Comparison of ENCODE assay signal across 25 cellular contexts in genomic region chr20:53849471-53850059, GRCh38.
"Had no signal": no experiment of that assay in that cellular context is flagged by ENCODE, and none has a peak within 500 bp of the region (broad histone marks: within the 10 kb centered on the region; RNA-seq: fewer than 3 reads in every experiment).

No MANE protein-coding gene starts in this region.

- H3K27me3 Mint-ChIP-seq: activated T-cell treated with anti-CD3 and anti-CD28 coated beads, Interleukin-2, amount 50 U/mL, for 24 hours; progenitor cell of endocrine pancreas; stimulated activated naive CD8-positive, alpha-beta T cell treated with anti-CD3 and anti-CD28 coated beads, Interleukin-15, amount 100 ng/mL, for 72 hours had no signal

- H3K27ac ChIP-seq: esophagus muscularis mucosa, gastroesophageal sphincter, heart left ventricle, left ventricle myocardium inferior, right atrium auricular region, suprapubic skin, transverse colon, uterus had no signal

- H3K9me3 ChIP-seq: esophagus muscularis mucosa, gastroesophageal sphincter, heart left ventricle, left ventricle myocardium inferior, right atrium auricular region, suprapubic skin, transverse colon, uterus had no signal

- ATAC-seq: activated CD8-positive, alpha-beta T cell treated with anti-CD3 and anti-CD28 coated beads, Interleukin-2, amount 10 ng/mL, durations not matched to agents 7 days and 5 days; gastroesophageal sphincter; heart left ventricle; stimulated activated naive CD8-positive, alpha-beta T cell treated with anti-CD3 and anti-CD28 coated beads, Interleukin-15, amount 100 ng/mL, for 72 hours had no signal

- H3K36me3 ChIP-seq: esophagus muscularis mucosa, gastroesophageal sphincter, heart left ventricle, left ventricle myocardium inferior, right atrium auricular region, suprapubic skin, transverse colon, uterus had no signal

- FAIRE-seq: bronchial epithelial cell, endothelial cell of umbilical vein had no signal

- H3K36me3 Mint-ChIP-seq: immature natural killer cell had no signal

- H3K9me3 Mint-ChIP-seq: activated T-cell treated with anti-CD3 and anti-CD28 coated beads, Interleukin-2, amount 50 U/mL, for 24 hours; activated T-helper 2 cell treated with anti-CD3 and anti-CD28 coated beads, Interferon-gamma antibody, Interleukin-2, Interleukin-4, amounts not matched to agents 10 μg/mL and 5 μg/mL and 100 μg/mL, durations not matched to agents 14 hours and 24 hours and 36 hours; immature natural killer cell; stimulated activated naive CD8-positive, alpha-beta T cell treated with anti-CD3 and anti-CD28 coated beads, Interleukin-15, amount 100 ng/mL, for 72 hours had no signal

- H3K4me1 ChIP-seq: esophagus muscularis mucosa, gastroesophageal sphincter, left ventricle myocardium inferior, right atrium auricular region, uterus had no signal

- DNase-seq: activated CD4-positive, alpha-beta T cell treated with anti-CD3 and anti-CD28 coated beads for 1 hour; activated CD8-positive, alpha-beta T cell treated with anti-CD3 and anti-CD28 coated beads, Interleukin-2, amount 10 ng/mL, durations not matched to agents 7 days and 5 days; activated naive CD4-positive, alpha-beta T cell treated with Interleukin-2 at 50 U/mL for 16 hours; activated T-cell treated with anti-CD3 and anti-CD28 coated beads, Interleukin-2, amount 50 U/mL, for 24 hours; dermis blood vessel endothelial cell; effector memory CD4-positive, alpha-beta T cell; heart left ventricle; immature natural killer cell; kidney glomerular epithelial cell; left ventricle myocardium inferior; mammary epithelial cell; midbrain; stimulated activated CD4-positive, alpha-beta T cell treated with anti-CD3 and anti-CD28 coated beads, Interleukin-2, amount 100 ng/mL, for 24 hours; stimulated activated naive CD8-positive, alpha-beta T cell treated with anti-CD3 and anti-CD28 coated beads, Interleukin-15, amount 100 ng/mL, for 72 hours; T1000; transverse colon; uterus had no signal

- H3K4me3 ChIP-seq: esophagus muscularis mucosa, gastroesophageal sphincter, heart left ventricle, left ventricle myocardium inferior, right atrium auricular region, suprapubic skin, transverse colon, uterus had no signal

- H3K27ac Mint-ChIP-seq: activated CD8-positive, alpha-beta T cell treated with anti-CD3 and anti-CD28 coated beads, Interleukin-2, amount 10 ng/mL, durations not matched to agents 7 days and 5 days; activated T-cell treated with anti-CD3 and anti-CD28 coated beads, Interleukin-2, amount 50 U/mL, for 24 hours; activated T-helper 2 cell treated with anti-CD3 and anti-CD28 coated beads, Interferon-gamma antibody, Interleukin-2, Interleukin-4, amounts not matched to agents 10 μg/mL and 5 μg/mL and 100 μg/mL, durations not matched to agents 14 hours and 24 hours and 36 hours; progenitor cell of endocrine pancreas had no signal

- H3K4me3 Mint-ChIP-seq: activated CD8-positive, alpha-beta T cell treated with anti-CD3 and anti-CD28 coated beads, Interleukin-2, amount 10 ng/mL, durations not matched to agents 7 days and 5 days; activated T-cell treated with anti-CD3 and anti-CD28 coated beads, Interleukin-2, amount 50 U/mL, for 24 hours; immature natural killer cell; stimulated activated naive CD8-positive, alpha-beta T cell treated with anti-CD3 and anti-CD28 coated beads, Interleukin-15, amount 100 ng/mL, for 72 hours had no signal

- H3K27me3 ChIP-seq: esophagus muscularis mucosa, gastroesophageal sphincter, heart left ventricle, right atrium auricular region, suprapubic skin, transverse colon, uterus had no signal
